Comparison of ENCODE assay signal across 15 cellular contexts in genomic region chr7:149021725-149022062, GRCh38. TPM values are rescaled to one million over a fixed set of nuclear protein-coding genes. Genes with fewer than 3 reads are reported as not detected.
A peak's percentile ranks its signal among the peaks of the same experiment; 100 is the strongest.
DNase-seq lines count a peak whose midpoint lies in the region; ATAC-seq and TF ChIP-seq lines count a peak whose summit lies in the region.
"Had no signal": no experiment of that assay in that cellular context is flagged by ENCODE, and none has a peak within 500 bp of the region (broad histone marks: within the 10 kb centered on the region; RNA-seq: fewer than 3 reads in every experiment).

No MANE protein-coding gene starts in this region.

- H3K4me1 Mint-ChIP-seq in activated T-cell treated with anti-CD3 and anti-CD28 coated beads, Interleukin-2, amount 50 U/mL, for 72 hours (ENCODE audit: low read depth): peaks cover 44% of the 10 kb centered on the region
- peaks cover 38% of the 10 kb centered on the region for H3K4me1 Mint-ChIP-seq in activated T-cell treated with anti-CD3 and anti-CD28 coated beads, Interleukin-2, amount 50 U/mL, for 4 hours (ENCODE audit: low read depth)
- peaks cover 47% of the 10 kb centered on the region for H3K4me1 Mint-ChIP-seq in brain

- no peaks in the 10 kb centered on the region for H3K27me3 Mint-ChIP-seq in activated T-cell treated with anti-CD3 and anti-CD28 coated beads, Interleukin-2, amount 50 U/mL, for 72 hours (ENCODE audit: low read depth)
- no peaks in the 10 kb centered on the region for H3K27me3 Mint-ChIP-seq in activated T-cell treated with anti-CD3 and anti-CD28 coated beads, Interleukin-2, amount 50 U/mL, for 4 hours (ENCODE audit: low read depth)
- H3K27me3 Mint-ChIP-seq in brain: no peaks in the 10 kb centered on the region

- peak in 1 of 2 donors; percentile 36 for ATAC-seq in activated T-cell treated with anti-CD3 and anti-CD28 coated beads, Interleukin-2, amount 50 U/mL, for 72 hours (replicated peaks in 1 of 2)
- no peak for ATAC-seq in activated T-cell treated with anti-CD3 and anti-CD28 coated beads, Interleukin-2, amount 50 U/mL, for 4 hours
- ATAC-seq in HG02642 (IDR thresholded peaks at IDR 0.05; ENCODE audit: poor library complexity, unreplicated experiment) (peak; percentile 44), GM18870 (IDR thresholded peaks at IDR 0.05; ENCODE audit: unreplicated experiment) (no peak)
- no peak for ATAC-seq in activated CD4-positive, CD25-positive, alpha-beta regulatory T cell treated with anti-CD3 and anti-CD28 coated beads, Interleukin-2, amount 50 U/mL, for 24 hours

- TF ChIP-seq CTCF in brain (conservative IDR thresholded peaks at IDR 0.05): no peak

- DNase-seq in activated T-cell treated with anti-CD3 and anti-CD28 coated beads, Interleukin-2, amount 50 U/mL, for 72 hours: no peak
- no peak for DNase-seq in activated T-cell treated with anti-CD3 and anti-CD28 coated beads, Interleukin-2, amount 50 U/mL, for 4 hours
- DNase-seq in putamen (ENCODE audit: low spot score) (peak; percentile 34), NCI-H2227 (lab: John Stamatoyannopoulos, UW; ENCODE audit: unreplicated experiment) (no peak)
- DNase-seq: activated CD4-positive, alpha-beta T cell treated with anti-CD3 and anti-CD28 coated beads, Interleukin-2, amount 50 U/mL, for 1 hour; activated effector memory CD4-positive, alpha-beta T cell treated with anti-CD3 and anti-CD28 coated beads, Interleukin-2, amount 50 U/mL, for 16 hours; effector CD4-positive, alpha-beta T cell; NCI-H1048; NCI-H2171; thyroid gland had no signal

- no peaks in the 10 kb centered on the region for H3K9me3 Mint-ChIP-seq in activated T-cell treated with anti-CD3 and anti-CD28 coated beads, Interleukin-2, amount 50 U/mL, for 72 hours
- H3K9me3 Mint-ChIP-seq in activated T-cell treated with anti-CD3 and anti-CD28 coated beads, Interleukin-2, amount 50 U/mL, for 4 hours: no peaks in the 10 kb centered on the region
- H3K9me3 Mint-ChIP-seq in brain: no peaks in the 10 kb centered on the region
- H3K9me3 Mint-ChIP-seq: nephron had no signal

- H3K36me3 Mint-ChIP-seq in activated T-cell treated with anti-CD3 and anti-CD28 coated beads, Interleukin-2, amount 50 U/mL, for 72 hours (ENCODE audit: insufficient read depth in 2 of 2): peaks cover 6 to 23% of the 10 kb centered on the region in 2 donors
- peaks cover 39% of the 10 kb centered on the region for H3K36me3 Mint-ChIP-seq in activated T-cell treated with anti-CD3 and anti-CD28 coated beads, Interleukin-2, amount 50 U/mL, for 4 hours (ENCODE audit: insufficient read depth)
- H3K36me3 Mint-ChIP-seq in brain: peaks cover 52% of the 10 kb centered on the region

- H3K27ac Mint-ChIP-seq in activated T-cell treated with anti-CD3 and anti-CD28 coated beads, Interleukin-2, amount 50 U/mL, for 72 hours: peak overlapping the region; percentile 4
- H3K27ac Mint-ChIP-seq in brain: peak overlapping the region in 4 of 5 experiments; percentile 47 to 83 (median 68)
- H3K27ac Mint-ChIP-seq: nephron had no signal

- H3K4me3 Mint-ChIP-seq in activated T-cell treated with anti-CD3 and anti-CD28 coated beads, Interleukin-2, amount 50 U/mL, for 72 hours: no peak overlapping the region
- no peak overlapping the region for H3K4me3 Mint-ChIP-seq in activated T-cell treated with anti-CD3 and anti-CD28 coated beads, Interleukin-2, amount 50 U/mL, for 4 hours
- no peak overlapping the region for H3K4me3 Mint-ChIP-seq in brain
- H3K4me3 Mint-ChIP-seq: nephron had no signal

RNA-seq across cellular contexts. Expression of gene PDIA4, which starts 6.6 kb away (rescaled TPM):
- total RNA-seq in activated T-cell treated with anti-CD3 and anti-CD28 coated beads, Interleukin-2, amount 50 U/mL, for 72 hours: 10 to 100 TPM; 63.1 to 84.8 TPM
- 100 to 1,000 TPM; 124 to 134 (median 131) TPM for total RNA-seq in activated T-cell treated with anti-CD3 and anti-CD28 coated beads, Interleukin-2, amount 50 U/mL, for 4 hours
- 69.5 TPM for polyA plus RNA-seq in brain (ENCODE audit: insufficient read depth, low read depth, low replicate concordance)
